Comparison of ENCODE assay signal across 24 cellular contexts in genomic region chr14:72146241-72146640, GRCh38.
"Had no signal": no experiment of that assay in that cellular context is flagged by ENCODE, and none has a peak within 500 bp of the region (broad histone marks: within the 10 kb centered on the region; RNA-seq: fewer than 3 reads in every experiment).

No MANE protein-coding gene starts in this region.

- H3K27ac ChIP-seq: stomach, suprapubic skin, testis, thoracic aorta, thyroid gland, tibial artery, tibial nerve, transverse colon, upper lobe of left lung, upper lobe of right lung, uterus, vagina had no signal

- H3K4me3 ChIP-seq: stomach, suprapubic skin, testis, thoracic aorta, thyroid gland, tibial artery, tibial nerve, transverse colon, upper lobe of left lung, upper lobe of right lung, uterus, vagina had no signal

- H3K36me3 ChIP-seq: stomach, suprapubic skin, thoracic aorta, thyroid gland, tibial artery, tibial nerve, transverse colon, upper lobe of left lung, upper lobe of right lung, uterus, vagina had no signal

- H3K27me3 ChIP-seq: stomach, suprapubic skin, testis, thyroid gland, tibial artery, tibial nerve, transverse colon, upper lobe of left lung, upper lobe of right lung, uterus, vagina had no signal

- DNase-seq: stimulated activated CD4-positive, alpha-beta T cell treated with anti-CD3 and anti-CD28 coated beads, Interleukin-2, amount 100 ng/mL, for 48 hours; stimulated activated CD4-positive, alpha-beta T cell treated with anti-CD3 and anti-CD28 coated beads, Interleukin-4, amount 100 ng/mL, for 1 hour; stimulated activated CD4-positive, alpha-beta T cell treated with anti-CD3 and anti-CD28 coated beads, Interleukin-4, amount 100 ng/mL, for 24 hours; stimulated activated CD4-positive, alpha-beta T cell treated with anti-CD3 and anti-CD28 coated beads, Interleukin-4, amount 100 ng/mL, for 4 hours; stimulated activated CD8-positive, alpha-beta memory T cell treated with anti-CD3 and anti-CD28 coated beads, Interleukin-4, amount 100 ng/mL, for 48 hours; stimulated activated naive B cell treated with anti-CD40 and anti-IgM and Interleukin-4, amounts not matched to agents 10 μg/mL and 1 μg/mL and 100 μg/mL, for 72 hours; stimulated activated naive CD4-positive, alpha-beta T cell; stimulated activated naive CD4-positive, alpha-beta T cell treated with Interleukin-2 at 50 U/mL for 16 hours; stimulated activated naive CD8-positive, alpha-beta T cell treated with anti-CD3 and anti-CD28 coated beads, Interleukin-15, amount 100 ng/mL, for 72 hours; stimulated activated naive CD8-positive, alpha-beta T cell treated with anti-CD3 and anti-CD28 coated beads, Interleukin-15, Interleukin-2, amounts not matched to agents 100 U/mL and 50 U/mL, for 24 hours; stomach; substantia nigra; testis; thyroid gland; tibial artery; transverse colon; trophoblast cell; upper lobe of left lung; upper lobe of right lung; uterus had no signal

- H3K9me3 ChIP-seq: stomach, suprapubic skin, testis, thoracic aorta, thyroid gland, tibial artery, tibial nerve, transverse colon, upper lobe of left lung, upper lobe of right lung, uterus, vagina had no signal

- H3K4me1 ChIP-seq: stomach, suprapubic skin, testis, thyroid gland, tibial artery, tibial nerve, transverse colon, upper lobe of left lung, upper lobe of right lung, uterus, vagina had no signal
